Comparison of ENCODE assay signal across 8 cellular contexts in genomic region chr6:9412951-9413559, GRCh38.
DNase-seq lines count a peak whose midpoint lies in the region; ATAC-seq and TF ChIP-seq lines count a peak whose summit lies in the region.

No MANE protein-coding gene starts in this region.

- DNase-seq in Right ventricle myocardium inferior (ENCODE audit: missing footprints) (no peak), cardiac septum (ENCODE audit: low spot score) (no peak), fibroblast of the aortic adventitia (ENCODE audit: low read depth) (peak; percentile 11), upper lobe of left lung (peak in 1 of 2 donors; percentile 23), putamen (ENCODE audit: low spot score) (no peak), GM03348 (ENCODE audit: low spot score) (no peak)

- H3K27ac ChIP-seq in OCI-LY1 (ENCODE audit: low read depth, low read length, poor library complexity, severe bottlenecking): no peak overlapping the region
- H3K27ac ChIP-seq in upper lobe of left lung: no peak overlapping the region

- ATAC-seq in Right ventricle myocardium inferior (peak; percentile 67), HG03342 (IDR thresholded peaks at IDR 0.05; ENCODE audit: unreplicated experiment) (peak; percentile 72), upper lobe of left lung (ENCODE audit: low FRiP score in 2 of 2) (no peak)

- H3K79me2 ChIP-seq in OCI-LY1 (ENCODE audit: insufficient read depth, low read length): no peaks in the 10 kb centered on the region

- H3K36me3 ChIP-seq in OCI-LY1 (ENCODE audit: insufficient read depth, low read length): no peaks in the 10 kb centered on the region
- H3K36me3 ChIP-seq in upper lobe of left lung: no peaks in the 10 kb centered on the region

- H2AFZ ChIP-seq in OCI-LY1 (ENCODE audit: low read length): no peak overlapping the region

- WGBS in upper lobe of left lung, 2 donors: 27 to 33% methylated on average over 5 of the region's 5 CpGs

- H3K4me2 ChIP-seq in OCI-LY1 (ENCODE audit: low read length): no peak overlapping the region

- no peak for TF ChIP-seq EP300 in upper lobe of left lung (IDR thresholded peaks at IDR 0.05)

- no peaks in the 10 kb centered on the region for H3F3A ChIP-seq in OCI-LY1 (ENCODE audit: insufficient read depth, low read length)

- H3K9ac ChIP-seq in OCI-LY1 (ENCODE audit: low read length): no peak overlapping the region

- no peak overlapping the region for H3K4me3 ChIP-seq in OCI-LY1 (ENCODE audit: low read depth, low read length, poor library complexity, severe bottlenecking)
- H3K4me3 ChIP-seq in fibroblast of the aortic adventitia (ENCODE audit: low read depth, low read length): no peak overlapping the region
- no peak overlapping the region for H3K4me3 ChIP-seq in upper lobe of left lung

- no peaks in the 10 kb centered on the region for H3K9me2 ChIP-seq in OCI-LY1 (ENCODE audit: low read depth, low read length)

- TF ChIP-seq POLR2A in upper lobe of left lung (IDR thresholded peaks at IDR 0.05): no peak

- TF ChIP-seq CTCF in OCI-LY1 (IDR thresholded peaks at IDR 0.05; ENCODE audit: low read length): peak; percentile 73
- peak; percentile 51 for TF ChIP-seq CTCF in fibroblast of the aortic adventitia (IDR thresholded peaks at IDR 0.05; ENCODE audit: insufficient read depth, low read length)
- TF ChIP-seq CTCF in upper lobe of left lung (IDR thresholded peaks at IDR 0.05): peak in 4 of 6 experiments; percentile 6 to 23 (median 14)

- H3K9me3 ChIP-seq in OCI-LY1 (ENCODE audit: low read length) (no peaks in the 10 kb centered on the region), upper lobe of left lung (no peaks in the 10 kb centered on the region)

- no peaks in the 10 kb centered on the region for H4K20me1 ChIP-seq in OCI-LY1 (ENCODE audit: insufficient read depth, low read length)

- H3K27me3 ChIP-seq in OCI-LY1 (ENCODE audit: insufficient read depth, low read length): no peaks in the 10 kb centered on the region
- H3K27me3 ChIP-seq in upper lobe of left lung: no peaks in the 10 kb centered on the region

- intact Hi-C loops in Right ventricle myocardium inferior (cut with DNase I): loop anchor here (2.0 kb wide), 1 partner anchor 162 kb away; no protein-coding TSS in a partner anchor
- intact Hi-C loops in cardiac septum (cut with DNase I): loop anchor here (2.0 kb wide), 1 partner anchor 162 kb away; no protein-coding TSS in a partner anchor

- H3K4me1 ChIP-seq in OCI-LY1 (ENCODE audit: insufficient read depth, low read length, severe bottlenecking): no peaks in the 10 kb centered on the region
- H3K4me1 ChIP-seq in upper lobe of left lung: no peaks in the 10 kb centered on the region

Comparison
In these comparisons a context has a peak if more than half of its experiments do, and no peak if none do; other contexts are left out.
1. ATAC-seq: peak in Right ventricle myocardium inferior (single experiment) and HG03342 (single experiment); none in upper lobe of left lung (0 of 2).
2. CTCF ChIP-seq: peak in every context shown above with its lines; median percentile 73 in OCI-LY1; 51 in fibroblast of the aortic adventitia; 14 in upper lobe of left lung.